8 cellular contexts compared by ENCODE assay signal in genomic region chr12:48296586-48297396, GRCh38. TPM values are rescaled to one million over a fixed set of nuclear protein-coding genes. Genes with fewer than 3 reads are reported as not detected.
DNase-seq lines count a peak whose midpoint lies in the region; ATAC-seq and TF ChIP-seq lines count a peak whose summit lies in the region.

No MANE protein-coding gene starts in this region.

- peak; percentile 35 to 73 (median 71) for TF ChIP-seq POLR2A in body of pancreas (IDR thresholded peaks at IDR 0.05)

- H3K36me3 ChIP-seq in H7 (replicated peaks; ENCODE audit: control insufficient read depth, insufficient read depth, low read length) (no peaks in the 10 kb centered on the region), body of pancreas (replicated peaks in 1 of 2; ENCODE audit: insufficient read depth in 1 of 2, low read depth in 2 of 2) (no peaks in the 10 kb centered on the region), aorta (ENCODE audit: control insufficient read depth in 1 of 2, insufficient read depth in 2 of 2, low read length in 1 of 2) (no peaks in the 10 kb centered on the region)

- in situ Hi-C loops in KBM-7 (cut with MboI; ENCODE audit: low pct_unique_long_range_greater_than_20kb, low sequenced_read_pairs) = no loop called here

- H3K36me3 Mint-ChIP-seq in T-helper 17 cell (ENCODE audit: low read depth) = peaks cover 2% of the 10 kb centered on the region

- intact Hi-C loops in body of pancreas (cut with DNase I) (no loop called here), posterior vena cava (cut with DNase I) (no loop called here), aorta (cut with DNase I) (no loop called here)

- peak overlapping the region; percentile 10 for H3K27ac Mint-ChIP-seq in T-helper 17 cell

- DNase-seq in AG08396 (ENCODE audit: low spot score) (peak; percentile 54), H7 (peak; percentile 75), T-helper 17 cell (peak in 1 of 3 donors; percentile 12), body of pancreas (peak; percentile 86 to 93 (median 90)), hippocampal formation (lab: John Stamatoyannopoulos, UW) (peak; percentile 59 to 72), posterior vena cava (ENCODE audit: low spot score) (peak; percentile 91), aorta (peak; percentile 86), KBM-7 (no peak)

- H3K4me1 ChIP-seq in body of pancreas = peaks cover 11% of the 10 kb centered on the region
- no peaks in the 10 kb centered on the region for H3K4me1 ChIP-seq in aorta (ENCODE audit: control insufficient read depth in 1 of 2, insufficient read depth in 2 of 2, low read length in 2 of 2)

- peaks cover 21% of the 10 kb centered on the region for H3K27me3 Mint-ChIP-seq in T-helper 17 cell

- H3K27ac ChIP-seq in body of pancreas = peak overlapping the region in 3 of 4 donors; percentile 23 to 39 (median 34)
- peak overlapping the region in 1 of 2 donors; percentile 8 for H3K27ac ChIP-seq in aorta (ENCODE audit: low read depth in 1 of 2, low read length in 2 of 2)

- no peaks in the 10 kb centered on the region for H3K9me3 ChIP-seq in T-helper 17 cell (ENCODE audit: control insufficient read depth, low read length, poor library complexity, severe bottlenecking)
- H3K9me3 ChIP-seq in body of pancreas = no peaks in the 10 kb centered on the region
- no peaks in the 10 kb centered on the region for H3K9me3 ChIP-seq in aorta (ENCODE audit: control insufficient read depth, low read length)

- H3K4me3 Mint-ChIP-seq in T-helper 17 cell = peak overlapping the region; percentile 83

- peak in 1 of 7 experiments; percentile 7 for TF ChIP-seq CTCF in body of pancreas (IDR thresholded peaks at IDR 0.05)

- WGBS in body of pancreas, 2 donors = 4 to 6% methylated on average over 22 to 32 of the region's 32 CpGs
- 4 to 6% methylated on average over 32 of the region's 32 CpGs for WGBS in aorta, 2 donors

- H3K4me3 ChIP-seq in H7 (ENCODE audit: insufficient read depth, low read depth, low read length) (peak overlapping the region; percentile 54), body of pancreas (peak overlapping the region; percentile 10 to 28), aorta (ENCODE audit: low read length in 2 of 2) (peak overlapping the region; percentile 54 to 65)

- H3K4me1 Mint-ChIP-seq in T-helper 17 cell = peaks cover 18% of the 10 kb centered on the region

- H3K27me3 ChIP-seq in H7 (ENCODE audit: control insufficient read depth, insufficient read depth, low read length) (peaks cover 8% of the 10 kb centered on the region; the same call in 1 of the 2 replicates), body of pancreas (no peaks in the 10 kb centered on the region), aorta (ENCODE audit: control insufficient read depth in 1 of 2, insufficient read depth in 2 of 2, low read length in 1 of 2) (no peaks in the 10 kb centered on the region)

- ATAC-seq in T-helper 17 cell (peak; percentile 85), body of pancreas (peak; percentile 100), aorta (ENCODE audit: low FRiP score) (peak; percentile 92)

RNA-seq across cellular contexts. Expression of gene ZNF641, which starts 53.9 kb away (rescaled TPM):
- 3.4 and 4.3 TPM in 2 replicates for total RNA-seq in H7 (2014; rRNA removed; shearing (Covaris generic))
- total RNA-seq in T-helper 17 cell (10 to 100 TPM; 18.4 to 27.1 TPM), body of pancreas (10 to 100 TPM in 1 of 2 donors, 1 to 10 TPM in 1; 9.2 to 17.1 TPM), posterior vena cava (10 to 100 TPM; 16.8 to 22.3 TPM), aorta (10 to 100 TPM; 19.4 to 22.4 TPM)
- polyA plus RNA-seq in aorta = 10 to 100 TPM in 1 of 2 donors, 1 to 10 TPM in 1; 9.0 to 15.3 TPM
